11 cellular contexts compared by ENCODE assay signal in genomic region chr1:16122361-16122881, GRCh38. TPM values are rescaled to one million over a fixed set of nuclear protein-coding genes. Genes with fewer than 3 reads are reported as not detected.
DNase-seq lines count a peak whose midpoint lies in the region; ATAC-seq and TF ChIP-seq lines count a peak whose summit lies in the region.
"Had no signal": no experiment of that assay in that cellular context is flagged by ENCODE, and none has a peak within 500 bp of the region (broad histone marks: within the 10 kb centered on the region; RNA-seq: fewer than 3 reads in every experiment).

No MANE protein-coding gene starts in this region.

- DNase-seq in activated naive CD8-positive, alpha-beta T cell treated with anti-CD3 and anti-CD28 coated beads for 36 hours, result no peak
- DNase-seq in activated naive CD8-positive, alpha-beta T cell treated with anti-CD3 and anti-CD28 coated beads, Interleukin-2, amount 50 U/mL, for 24 hours, result no peak
- DNase-seq in mammary epithelial cell, result no peak
- DNase-seq in left lung, result peak; percentile 31 to 61
- no peak for DNase-seq in uterus
- no peak for DNase-seq in activated naive CD4-positive, alpha-beta T cell treated with anti-CD3 and anti-CD28 coated beads, Interleukin-2, amount 50 U/mL, for 16 hours
- DNase-seq in activated T-cell treated with anti-CD3 and anti-CD28 coated beads, Interleukin-2, amount 50 U/mL, for 24 hours, result no peak
- DNase-seq: activated CD4-positive, alpha-beta T cell treated with anti-CD3 and anti-CD28 coated beads for 1 hour; Right ventricle myocardium superior had no signal

- no peaks in the 10 kb centered on the region for H3K9me3 ChIP-seq in mammary epithelial cell (replicated peaks; ENCODE audit: insufficient read depth, low read length)
- H3K9me3 ChIP-seq in left lung, result no peaks in the 10 kb centered on the region
- no peaks in the 10 kb centered on the region for H3K9me3 ChIP-seq in uterus

- dilution Hi-C loops in mammary epithelial cell (cut with HindIII; ENCODE audit: low sequenced_read_pairs), result loop anchor here (5.0 kb wide), 2 partner anchors 35 to 70 kb away; partner anchors contain the start of gene EPHA2

- H3K79me2 ChIP-seq in mammary epithelial cell (ENCODE audit: insufficient read depth, low read length), result peaks cover 19% of the 10 kb centered on the region

- H3K27ac Mint-ChIP-seq in activated naive CD8-positive, alpha-beta T cell treated with anti-CD3 and anti-CD28 coated beads for 36 hours, result peak overlapping the region; percentile 11
- no peak overlapping the region for H3K27ac Mint-ChIP-seq in activated naive CD8-positive, alpha-beta T cell treated with anti-CD3 and anti-CD28 coated beads, Interleukin-2, amount 50 U/mL, for 24 hours
- no peak overlapping the region for H3K27ac Mint-ChIP-seq in activated T-cell treated with anti-CD3 and anti-CD28 coated beads, Interleukin-2, amount 50 U/mL, for 24 hours
- H3K27ac Mint-ChIP-seq: dendritic cell treated with granulocyte-macrophage colony-stimulating factor and Interleukin-4, amounts not matched to agents 40 ng/mL and 50 ng/mL, for 4 days had no signal

- no peaks in the 10 kb centered on the region for H3K27me3 Mint-ChIP-seq in activated naive CD8-positive, alpha-beta T cell treated with anti-CD3 and anti-CD28 coated beads for 36 hours
- H3K27me3 Mint-ChIP-seq in activated naive CD8-positive, alpha-beta T cell treated with anti-CD3 and anti-CD28 coated beads, Interleukin-2, amount 50 U/mL, for 24 hours, result peaks cover 4% of the 10 kb centered on the region
- no peaks in the 10 kb centered on the region for H3K27me3 Mint-ChIP-seq in activated T-cell treated with anti-CD3 and anti-CD28 coated beads, Interleukin-2, amount 50 U/mL, for 24 hours

- no TSS peak for BruUV-seq in mammary epithelial cell (replicated peaks; lab: Mats Ljungman, UMichigan)

- H3K4me1 Mint-ChIP-seq in activated naive CD8-positive, alpha-beta T cell treated with anti-CD3 and anti-CD28 coated beads for 36 hours, result peaks cover 8% of the 10 kb centered on the region
- peaks cover 12% of the 10 kb centered on the region for H3K4me1 Mint-ChIP-seq in activated naive CD8-positive, alpha-beta T cell treated with anti-CD3 and anti-CD28 coated beads, Interleukin-2, amount 50 U/mL, for 24 hours
- H3K4me1 Mint-ChIP-seq in activated T-cell treated with anti-CD3 and anti-CD28 coated beads, Interleukin-2, amount 50 U/mL, for 24 hours (ENCODE audit: low read depth), result peaks cover 12% of the 10 kb centered on the region

- H3K4me3 Mint-ChIP-seq in activated naive CD8-positive, alpha-beta T cell treated with anti-CD3 and anti-CD28 coated beads for 36 hours, result no peak overlapping the region
- no peak overlapping the region for H3K4me3 Mint-ChIP-seq in activated naive CD8-positive, alpha-beta T cell treated with anti-CD3 and anti-CD28 coated beads, Interleukin-2, amount 50 U/mL, for 24 hours
- H3K4me3 Mint-ChIP-seq in activated T-cell treated with anti-CD3 and anti-CD28 coated beads, Interleukin-2, amount 50 U/mL, for 24 hours, result no peak overlapping the region
- H3K4me3 Mint-ChIP-seq: dendritic cell treated with granulocyte-macrophage colony-stimulating factor and Interleukin-4, amounts not matched to agents 40 ng/mL and 50 ng/mL, for 4 days had no signal

- intact Hi-C loops in mammary epithelial cell (cut with micrococcal nuclease), result loop anchor here (2.0 kb wide), 2 partner anchors 32 to 40 kb away; no protein-coding TSS in a partner anchor
- intact Hi-C loops in left lung (cut with DNase I), result no loop called here
- intact Hi-C loops in uterus (cut with DNase I; ENCODE audit: low total_unique reads), result no loop called here

- H3K9ac ChIP-seq in mammary epithelial cell (ENCODE audit: insufficient read depth, low read length), result no peak overlapping the region

- TF ChIP-seq POLR2A in uterus (IDR thresholded peaks at IDR 0.05), result no peak

- H3K4me1 ChIP-seq in mammary epithelial cell (ENCODE audit: insufficient read depth, low read length) (peaks cover 43% of the 10 kb centered on the region), left lung (peaks cover 24 to 26% of the 10 kb centered on the region in 2 donors), uterus (peaks cover 0 to 10% of the 10 kb centered on the region in 2 donors)

- WGBS in mammary epithelial cell (ENCODE audit: low coverage, missing lambda C conversion rate), result 25% methylated on average over 4 of the region's 4 CpGs

- in situ Hi-C loops in mammary epithelial cell (cut with MboI; ENCODE audit: low sequenced_read_pairs in 2 of 2), result no loop called here

- H3K36me3 ChIP-seq in mammary epithelial cell (ENCODE audit: insufficient read depth, low read length) (peaks cover 17% of the 10 kb centered on the region), left lung (peaks cover 0 to 23% of the 10 kb centered on the region in 2 donors), uterus (no peaks in the 10 kb centered on the region)

- H3K27ac ChIP-seq in mammary epithelial cell (ENCODE audit: insufficient read depth, low read depth, low read length) (peak overlapping the region; percentile 43), left lung (peak overlapping the region in 1 of 2 donors; percentile 2), uterus (peak overlapping the region; percentile 58 to 71)

- H3K4me2 ChIP-seq in mammary epithelial cell (ENCODE audit: insufficient read depth, low read depth, low read length), result peak overlapping the region; percentile 48

- H4K20me1 ChIP-seq in mammary epithelial cell (ENCODE audit: insufficient read depth, low read length), result no peaks in the 10 kb centered on the region

- H3K27me3 ChIP-seq in mammary epithelial cell (ENCODE audit: insufficient read depth, low read length) (no peaks in the 10 kb centered on the region), left lung (no peaks in the 10 kb centered on the region), uterus (no peaks in the 10 kb centered on the region)

- TF ChIP-seq CTCF in mammary epithelial cell (conservative IDR thresholded peaks at IDR 0.05 in 1 of 2, IDR thresholded peaks at IDR 0.05 in 1 of 2; ENCODE audit: extremely low read depth in 1 of 2, insufficient read depth in 1 of 2, low read depth in 1 of 2, low read length in 2 of 2) (no peak), left lung (IDR thresholded peaks at IDR 0.05) (no peak), uterus (IDR thresholded peaks at IDR 0.05) (no peak)

- H3K4me3 ChIP-seq in mammary epithelial cell (replicated peaks in 1 of 3; ENCODE audit: insufficient read depth in 1 of 3, low read depth in 2 of 3, low read length in 3 of 3) (no peak overlapping the region), left lung (no peak overlapping the region), uterus (no peak overlapping the region)

- CTCF ChIA-PET in mammary epithelial cell (lab: Charles Lee; ENCODE audit: low non-redundant PET), result no interaction called here

- no peaks in the 10 kb centered on the region for H3K36me3 Mint-ChIP-seq in activated naive CD8-positive, alpha-beta T cell treated with anti-CD3 and anti-CD28 coated beads for 36 hours
- H3K36me3 Mint-ChIP-seq in activated naive CD8-positive, alpha-beta T cell treated with anti-CD3 and anti-CD28 coated beads, Interleukin-2, amount 50 U/mL, for 24 hours (ENCODE audit: low read depth), result no peaks in the 10 kb centered on the region
- no peaks in the 10 kb centered on the region for H3K36me3 Mint-ChIP-seq in activated T-cell treated with anti-CD3 and anti-CD28 coated beads, Interleukin-2, amount 50 U/mL, for 24 hours (ENCODE audit: low read depth)

- ATAC-seq in activated naive CD8-positive, alpha-beta T cell treated with anti-CD3 and anti-CD28 coated beads, Interleukin-2, amount 50 U/mL, for 24 hours, result no peak
- ATAC-seq in left lung (peak; percentile 20), GM21528 (IDR thresholded peaks at IDR 0.05; ENCODE audit: low FRiP score, unreplicated experiment) (no peak)

- no peaks in the 10 kb centered on the region for H3K9me3 Mint-ChIP-seq in activated naive CD8-positive, alpha-beta T cell treated with anti-CD3 and anti-CD28 coated beads for 36 hours
- H3K9me3 Mint-ChIP-seq in activated naive CD8-positive, alpha-beta T cell treated with anti-CD3 and anti-CD28 coated beads, Interleukin-2, amount 50 U/mL, for 24 hours, result no peaks in the 10 kb centered on the region
- H3K9me3 Mint-ChIP-seq in activated T-cell treated with anti-CD3 and anti-CD28 coated beads, Interleukin-2, amount 50 U/mL, for 24 hours, result no peaks in the 10 kb centered on the region
- H3K9me3 Mint-ChIP-seq: dendritic cell treated with granulocyte-macrophage colony-stimulating factor and Interleukin-4, amounts not matched to agents 40 ng/mL and 50 ng/mL, for 4 days had no signal

- no peak overlapping the region for H2AFZ ChIP-seq in mammary epithelial cell (ENCODE audit: low read depth, low read length)

RNA-seq across cellular contexts. Expression of gene EPHA2, which starts 33.4 kb away (rescaled TPM):
- under 1 TPM in 1 of 2 experiments, not detected in 1; 0.08 TPM for total RNA-seq in activated naive CD8-positive, alpha-beta T cell treated with anti-CD3 and anti-CD28 coated beads for 36 hours
- 100 to 1,000 TPM in 1 of 2 donors, 10 to 100 TPM in 1; 77.3 to 181 TPM for total RNA-seq in mammary epithelial cell
- 91.7 TPM for polyA plus RNA-seq in mammary epithelial cell
- polyA minus RNA-seq in mammary epithelial cell, result 181 TPM
- total RNA-seq in left lung, result 10 to 100 TPM; 36.9 to 62.6 TPM
- 10 to 100 TPM in 2 of 4 donors, 1 to 10 TPM in 2; 2.4 to 32.9 (median 16.3) TPM for total RNA-seq in uterus

RNA-seq across cellular contexts. Expression of gene FAM131C, which starts 49.0 kb away (rescaled TPM):
- total RNA-seq in activated naive CD8-positive, alpha-beta T cell treated with anti-CD3 and anti-CD28 coated beads for 36 hours, result under 1 TPM; 0.34 to 0.45 TPM
- total RNA-seq in mammary epithelial cell (under 1 TPM; 0.67 to 0.71 TPM), left lung (not detected), uterus (under 1 TPM in 2 of 4 donors, not detected in 2; 0.28 to 0.85 TPM)
- 0.60 TPM for polyA plus RNA-seq in mammary epithelial cell
- polyA minus RNA-seq in mammary epithelial cell, result not detected

Comparison
In these comparisons a context has a peak if more than half of its experiments do, and no peak if none do; other contexts are left out.
1. DNase-seq: peak in left lung (2 of 2); none in activated naive CD8-positive, alpha-beta T cell treated with anti-CD3 and anti-CD28 coated beads for 36 hours (single experiment), activated naive CD8-positive, alpha-beta T cell treated with anti-CD3 and anti-CD28 coated beads, Interleukin-2, amount 50 U/mL, for 24 hours (single experiment), mammary epithelial cell (single experiment), uterus (0 of 2), activated naive CD4-positive, alpha-beta T cell treated with anti-CD3 and anti-CD28 coated beads, Interleukin-2, amount 50 U/mL, for 16 hours (single experiment) and activated T-cell treated with anti-CD3 and anti-CD28 coated beads, Interleukin-2, amount 50 U/mL, for 24 hours (single experiment).